Comparison of ENCODE assay signal across 17 cellular contexts in the genomic region with DNA sequence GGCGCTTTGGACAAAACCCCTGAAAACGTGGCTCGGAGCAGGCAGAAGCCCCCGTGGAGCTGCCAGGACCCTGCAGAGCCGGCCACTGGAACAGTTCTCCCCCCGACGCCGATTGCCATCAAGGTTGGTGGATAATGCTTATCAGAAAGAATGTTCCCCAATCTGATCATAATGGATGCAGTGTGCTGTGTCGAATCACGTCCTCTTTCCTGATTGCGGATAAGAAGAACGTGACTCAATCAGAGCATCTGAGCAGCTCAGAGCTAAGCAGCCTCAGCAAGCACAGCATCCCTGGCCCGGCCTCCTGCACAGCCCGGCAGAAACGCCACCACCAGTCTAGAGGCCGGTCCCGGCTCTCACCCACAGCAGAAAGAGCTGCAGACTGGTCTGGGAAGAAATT.
"Had no signal": no experiment of that assay in that cellular context is flagged by ENCODE, and none has a peak within 500 bp of the region (broad histone marks: within the 10 kb centered on the region; RNA-seq: fewer than 3 reads in every experiment).

No MANE protein-coding gene starts in this region.

- H3K9me3 ChIP-seq: MG63, SJSA1 had no signal

- DNase-seq: KBM-7, MG63, NCI-H1092, NCI-H1105 treated with DMSO at 0.1 percent for 48 hours, NCI-H1417 treated with DMSO at 0.1 percent for 48 hours, NCI-H146, NCI-H1694 treated with DMSO at 0.1 percent for 48 hours, NCI-H1930, NCI-H2081, NCI-H2107, NCI-H2227 treated with DMSO at 0.1 percent for 48 hours, NCI-H524 treated with DMSO at 0.1 percent for 48 hours, NCI-H69, NCI-H774, Right ventricle myocardium superior, SIG-M5 had no signal

- H3K4me1 ChIP-seq: SJSA1 had no signal

- H3K4me3 ChIP-seq: MG63, SJSA1 had no signal

- H3K27ac ChIP-seq: SJSA1 had no signal

- H3K36me3 ChIP-seq: MG63, SJSA1 had no signal

- H3K27me3 ChIP-seq: SJSA1 had no signal
